8 cellular contexts compared by ENCODE assay signal in genomic region chr3:15098503-15099363, GRCh38. TPM values are rescaled to one million over a fixed set of nuclear protein-coding genes. Genes with fewer than 3 reads are reported as not detected.
DNase-seq lines count a peak whose midpoint lies in the region; ATAC-seq and TF ChIP-seq lines count a peak whose summit lies in the region.

Gene RBSN, minus strand, starts transcription at chr3:15099148. Its CDS starts 3,028 bp downstream, at chr3:15096120.

- peaks cover 5% of the 10 kb centered on the region for H3K36me3 ChIP-seq in smooth muscle cell (ENCODE audit: low read depth)

- H4K20me1 ChIP-seq in smooth muscle cell (ENCODE audit: low read depth), result peaks cover 21% of the 10 kb centered on the region

- H3K36me3 Mint-ChIP-seq in WTC11, result peaks cover 19% of the 10 kb centered on the region

- H3K4me3 ChIP-seq in AG04450 (ENCODE audit: low read depth, low read length) (peak within 1 kb of the TSS; percentile 97), smooth muscle cell (peak within 1 kb of the TSS; percentile 84)

- TF ChIP-seq CTCF in AG04450 (IDR thresholded peaks at IDR 0.05; ENCODE audit: low read depth, low read length) (no peak), WTC11 (IDR thresholded peaks at IDR 0.05) (no peak), smooth muscle cell (IDR thresholded peaks at IDR 0.05; ENCODE audit: borderline replicate concordance, insufficient read depth, poor library complexity, severe bottlenecking) (no peak)

- peak within 1 kb of the TSS; percentile 98 for H3K9ac ChIP-seq in smooth muscle cell (ENCODE audit: low read depth)

- no peaks in the 10 kb centered on the region for H3K9me3 ChIP-seq in AG04450 (ENCODE audit: control insufficient read depth, insufficient read depth, low read length)
- H3K9me3 ChIP-seq in smooth muscle cell (replicated peaks; ENCODE audit: low read depth), result no peaks in the 10 kb centered on the region

- peak within 1 kb of the TSS; percentile 98 for H3K4me3 Mint-ChIP-seq in WTC11

- under 1% methylated on average over 71 of the region's 72 CpGs for WGBS in smooth muscle cell (ENCODE audit: low lambda C conversion rate)

- H3F3A ChIP-seq in smooth muscle cell (ENCODE audit: low read depth), result no peaks in the 10 kb centered on the region

- H3K4me1 ChIP-seq in smooth muscle cell (ENCODE audit: low read depth), result peaks cover 7% of the 10 kb centered on the region

- DNase-seq in AG04450 (ENCODE audit: low read depth, low spot score) (peak; percentile 83), NCI-H226 (peak; percentile 94), WTC11 (ENCODE audit: low spot score) (peak; percentile 96), caudate nucleus (lab: John Stamatoyannopoulos, UW) (peak in 60 of 61 donors; percentile 49 to 98 (median 94)), iPS-NIHi7 (ENCODE audit: extremely low spot score) (peak; percentile 97), smooth muscle cell (lab: John Stamatoyannopoulos, UW; ENCODE audit: unreplicated experiment) (peak; percentile 77)

- POLR2A ChIA-PET in AG04450 (lab: Yijun Ruan, JAX), result interaction anchor here (0.6 to 1.0 kb wide), 5 partner anchors 12 to 884 kb away, joined by 3 to 10 read pairs (median 3); partner anchors contain the start of gene MRPS25
- POLR2A ChIA-PET in WTC11 (lab: Charles Lee), result interaction anchor here (0.5 to 1.0 kb wide), 4 partner anchors 9 to 47 kb away, joined by 3 to 5 read pairs (median 3); no protein-coding TSS in a partner anchor

- H3K27me3 Mint-ChIP-seq in WTC11 (ENCODE audit: low read depth), result peaks cover 2% of the 10 kb centered on the region; the same call in 1 of the 2 replicates

- H3K9me3 Mint-ChIP-seq in WTC11, result no peaks in the 10 kb centered on the region

- H3K27ac ChIP-seq in AG04450 (ENCODE audit: low read depth, low read length), result peak within 1 kb of the TSS; percentile 77
- H3K27ac ChIP-seq in caudate nucleus (ENCODE audit: low read depth, low read length), result peak within 1 kb of the TSS; percentile 89
- peak within 1 kb of the TSS; percentile 93 for H3K27ac ChIP-seq in smooth muscle cell (ENCODE audit: low read depth)

- peak within 1 kb of the TSS; percentile 91 for H2AFZ ChIP-seq in smooth muscle cell (ENCODE audit: low read depth)

- peak; percentile 78 for ATAC-seq in GM18873 (IDR thresholded peaks at IDR 0.05; ENCODE audit: low FRiP score, unreplicated experiment)
- ATAC-seq in HG03135 (IDR thresholded peaks at IDR 0.05; ENCODE audit: unreplicated experiment), result peak; percentile 86
- peak; percentile 91 for ATAC-seq in WTC11

- peak within 1 kb of the TSS; percentile 90 for H3K27ac Mint-ChIP-seq in WTC11

- H3K79me2 ChIP-seq in smooth muscle cell (ENCODE audit: low read depth), result peaks cover 21% of the 10 kb centered on the region

- H3K4me1 Mint-ChIP-seq in WTC11, result peaks cover 17% of the 10 kb centered on the region

- H3K27me3 ChIP-seq in AG04450 (ENCODE audit: control insufficient read depth, insufficient read depth, low read length) (no peaks in the 10 kb centered on the region), smooth muscle cell (ENCODE audit: low read depth) (no peaks in the 10 kb centered on the region)

- CTCF ChIA-PET in AG04450 (lab: Charles Lee) (interaction anchor here (0.7 to 2.5 kb wide), 4 partner anchors 10 to 1953 kb away, joined by 3 to 15 read pairs (median 4); no protein-coding TSS in a partner anchor), WTC11 (lab: Charles Lee) (interaction anchor here (0.8 to 2.0 kb wide), 8 partner anchors 9 to 306 kb away, joined by 3 to 15 read pairs (median 4); partner anchors contain the start of gene CAPN7)

- H3K4me2 ChIP-seq in smooth muscle cell, result peak within 1 kb of the TSS; percentile 92

TF ChIP-seq in WTC11, 78 proteins besides CTCF, POLR2A, EP300 and RAD21 (continues in another document):
- TF ChIP-seq USF1 (CRISPR knock-in tag; IDR thresholded peaks at IDR 0.05) (peak; percentile 41; the same call in 1 of the 2 replicates), SP1 (CRISPR knock-in tag; conservative IDR thresholded peaks at IDR 0.05) (peak; percentile 86), TP53 (CRISPR knock-in tag; IDR thresholded peaks at IDR 0.05) (no peak), HMGXB4 (CRISPR knock-in tag; IDR thresholded peaks at IDR 0.05) (0 out of 2 replicates have a peak, but pooled peaks have one; percentile 68), GABPB1 (CRISPR knock-in tag; IDR thresholded peaks at IDR 0.05) (peak; percentile 96), ZNF532 (CRISPR knock-in tag; IDR thresholded peaks at IDR 0.05; ENCODE audit: borderline replicate concordance) (no peak), ZNF423 (CRISPR knock-in tag; IDR thresholded peaks at IDR 0.05) (no peak), E2F5 (CRISPR knock-in tag; IDR thresholded peaks at IDR 0.05) (peak; percentile 100), HMGA2 (CRISPR knock-in tag; IDR thresholded peaks at IDR 0.05) (no peak), PRRX2 (CRISPR knock-in tag; IDR thresholded peaks at IDR 0.05) (no peak), ATF6 (CRISPR knock-in tag; IDR thresholded peaks at IDR 0.05) (0 out of 2 replicates have a peak, but pooled peaks have one; percentile 60)

RNA-seq across cellular contexts. Expression of gene RBSN, which starts in this region (rescaled TPM):
- polyA plus RNA-seq in AG04450 (2011; rRNA removed), result 13.2 and 14.3 TPM in 2 replicates
- polyA minus RNA-seq in AG04450 (2011; rRNA and poly(A)+ RNA removed), result 25.4 and 29.4 TPM in 2 replicates
- total RNA-seq in WTC11 (2021), result 20.7 to 24.2 TPM (median 21.5 TPM) in 3 replicates
- total RNA-seq in smooth muscle cell, result 19.2 and 28.7 TPM in 2 replicates
- polyA plus RNA-seq in smooth muscle cell, result 18.6 and 23.2 TPM in 2 replicates

Comparison
In these comparisons a context has a peak if more than half of its experiments do, and no peak if none do; other contexts are left out.
1. Peak in every context shown above with its lines: DNase-seq, ATAC-seq, H3K4me3 ChIP-seq and H3K27ac ChIP-seq.